In the genomic region with DNA sequence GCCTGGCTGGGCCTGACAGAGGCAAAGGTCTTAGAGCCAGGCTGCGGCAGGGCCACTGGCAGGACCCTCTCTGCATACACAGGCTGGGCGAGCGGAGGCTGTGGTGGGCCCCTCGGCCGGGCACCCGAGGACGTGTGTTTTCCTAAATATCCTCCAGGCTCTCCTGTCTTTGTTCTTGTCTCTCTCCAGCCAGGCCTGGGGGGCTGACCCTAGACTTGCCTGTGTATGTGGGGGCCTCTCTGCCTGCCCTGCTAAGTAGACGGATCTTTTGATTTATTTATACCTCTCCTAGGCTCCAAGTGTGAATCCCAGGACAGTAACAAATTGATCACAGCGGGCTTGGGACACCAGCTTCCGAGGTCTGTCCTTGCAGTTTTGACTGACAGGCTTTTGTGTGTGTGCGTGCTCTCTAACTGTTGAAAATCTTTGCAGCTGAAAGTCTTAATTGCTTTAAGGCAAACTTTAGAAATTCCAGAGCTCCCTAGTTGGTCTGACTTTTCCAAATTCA, we compare ENCODE assay signal across 8 cellular contexts. TPM values are rescaled to one million over a fixed set of nuclear protein-coding genes. Genes with fewer than 3 reads are reported as not detected.
DNase-seq lines count a peak whose midpoint lies in the region; ATAC-seq and TF ChIP-seq lines count a peak whose summit lies in the region.

No MANE protein-coding gene starts in this region.

- H3K4me1 Mint-ChIP-seq in activated CD4-positive, alpha-beta T cell treated with anti-CD3 and anti-CD28 coated beads for 36 hours = peaks cover 36% of the 10 kb centered on the region
- H3K4me1 Mint-ChIP-seq in activated naive CD8-positive, alpha-beta T cell treated with anti-CD3 and anti-CD28 coated beads, Interleukin-2, amount 10 ng/mL, durations not matched to agents 7 days and 5 days = peaks cover 34% of the 10 kb centered on the region

- H3K36me3 ChIP-seq in iPS-20b (ENCODE audit: insufficient read depth, low read depth, low read length) (no peaks in the 10 kb centered on the region), stomach (no peaks in the 10 kb centered on the region)

- H3K27ac Mint-ChIP-seq in activated CD4-positive, alpha-beta T cell treated with anti-CD3 and anti-CD28 coated beads for 36 hours = peak overlapping the region; percentile 80
- peak overlapping the region; percentile 80 for H3K27ac Mint-ChIP-seq in activated naive CD8-positive, alpha-beta T cell treated with anti-CD3 and anti-CD28 coated beads, Interleukin-2, amount 10 ng/mL, durations not matched to agents 7 days and 5 days

- H3K27ac ChIP-seq in iPS-20b (ENCODE audit: low read length) = no peak overlapping the region
- H3K27ac ChIP-seq in stomach = peak overlapping the region; percentile 86 to 96 (median 89)

- H3K36me3 Mint-ChIP-seq in activated CD4-positive, alpha-beta T cell treated with anti-CD3 and anti-CD28 coated beads for 36 hours (ENCODE audit: low read depth) = peaks cover 2% of the 10 kb centered on the region
- peaks cover 3% of the 10 kb centered on the region for H3K36me3 Mint-ChIP-seq in activated naive CD8-positive, alpha-beta T cell treated with anti-CD3 and anti-CD28 coated beads, Interleukin-2, amount 10 ng/mL, durations not matched to agents 7 days and 5 days

- intact Hi-C loops in activated CD4-positive, alpha-beta T cell treated with anti-CD3 and anti-CD28 coated beads for 36 hours (cut with DNase I, micrococcal nuclease) = no loop called here
- intact Hi-C loops in stomach (cut with DNase I; ENCODE audit: low total_unique reads) = no loop called here

- peaks cover 54% of the 10 kb centered on the region for H3K27me3 Mint-ChIP-seq in activated CD4-positive, alpha-beta T cell treated with anti-CD3 and anti-CD28 coated beads for 36 hours
- H3K27me3 Mint-ChIP-seq in activated naive CD8-positive, alpha-beta T cell treated with anti-CD3 and anti-CD28 coated beads, Interleukin-2, amount 10 ng/mL, durations not matched to agents 7 days and 5 days = peaks cover 40% of the 10 kb centered on the region

- H3K27me3 ChIP-seq in iPS-20b (ENCODE audit: insufficient read depth, low read length) = no peaks in the 10 kb centered on the region
- no peaks in the 10 kb centered on the region for H3K27me3 ChIP-seq in stomach

- no peak for DNase-seq in activated CD4-positive, alpha-beta T cell treated with anti-CD3 and anti-CD28 coated beads for 36 hours
- no peak for DNase-seq in activated CD4-positive, alpha-beta T cell treated with anti-CD3 and anti-CD28 coated beads, Interleukin-2, amount 50 U/mL, for 48 hours
- no peak for DNase-seq in activated naive CD8-positive, alpha-beta T cell treated with anti-CD3 and anti-CD28 coated beads, Interleukin-2, amount 10 ng/mL, durations not matched to agents 7 days and 5 days
- DNase-seq in stomach (no peak), NCI-H1417 treated with DMSO at 0.1 percent for 48 hours (lab: John Stamatoyannopoulos, UW) (no peak), NCI-H2107 treated with DMSO at 0.1 percent for 48 hours (lab: John Stamatoyannopoulos, UW; ENCODE audit: unreplicated experiment) (no peak), NOMO-1 (lab: John Stamatoyannopoulos, UW; ENCODE audit: unreplicated experiment in 2 of 2) (no peak)

- POLR2A ChIA-PET in activated CD4-positive, alpha-beta T cell treated with anti-CD3 and anti-CD28 coated beads for 36 hours (lab: Charles Lee) = no interaction called here
- POLR2A ChIA-PET in activated naive CD8-positive, alpha-beta T cell treated with anti-CD3 and anti-CD28 coated beads, Interleukin-2, amount 10 ng/mL, durations not matched to agents 7 days and 5 days (lab: Charles Lee) = interaction anchor here (0.9 kb wide), 1 partner anchor 29 kb away, joined by 3 read pairs; no protein-coding TSS in a partner anchor

- no peak for TF ChIP-seq CTCF in stomach (IDR thresholded peaks at IDR 0.05)

- H3K4me3 Mint-ChIP-seq in activated CD4-positive, alpha-beta T cell treated with anti-CD3 and anti-CD28 coated beads for 36 hours = peak overlapping the region; percentile 79
- peak overlapping the region; percentile 86 for H3K4me3 Mint-ChIP-seq in activated naive CD8-positive, alpha-beta T cell treated with anti-CD3 and anti-CD28 coated beads, Interleukin-2, amount 10 ng/mL, durations not matched to agents 7 days and 5 days

- WGBS in stomach, 5 donors = 9 to 16% (median 13%) methylated on average over 10 to 11 of the region's 11 CpGs

- no peak for ATAC-seq in activated CD4-positive, alpha-beta T cell treated with anti-CD3 and anti-CD28 coated beads for 36 hours
- no peak for ATAC-seq in activated naive CD8-positive, alpha-beta T cell treated with anti-CD3 and anti-CD28 coated beads, Interleukin-2, amount 10 ng/mL, durations not matched to agents 7 days and 5 days (ENCODE audit: low read depth)

- peak overlapping the region; percentile 62; the same call in 1 of the 2 replicates for H3K9ac ChIP-seq in iPS-20b (ENCODE audit: low read depth, low read length)

- no peak for TF ChIP-seq POLR2A in stomach (IDR thresholded peaks at IDR 0.05)

- CTCF ChIA-PET in activated CD4-positive, alpha-beta T cell treated with anti-CD3 and anti-CD28 coated beads for 36 hours (lab: Charles Lee) = interaction anchor here (0.8 kb wide), 1 partner anchor 41 kb away, joined by 4 read pairs; no protein-coding TSS in a partner anchor

- TF ChIP-seq EP300 in stomach (IDR thresholded peaks at IDR 0.05) = no peak

- no peaks in the 10 kb centered on the region for H3K9me3 Mint-ChIP-seq in activated CD4-positive, alpha-beta T cell treated with anti-CD3 and anti-CD28 coated beads for 36 hours (ENCODE audit: low read depth)
- H3K9me3 Mint-ChIP-seq in activated naive CD8-positive, alpha-beta T cell treated with anti-CD3 and anti-CD28 coated beads, Interleukin-2, amount 10 ng/mL, durations not matched to agents 7 days and 5 days = no peaks in the 10 kb centered on the region

- H3K9me3 ChIP-seq in iPS-20b (ENCODE audit: insufficient read depth, low read depth, low read length) (no peaks in the 10 kb centered on the region), stomach (no peaks in the 10 kb centered on the region)

- H3K4me3 ChIP-seq in iPS-20b (ENCODE audit: low read length) (peak overlapping the region; percentile 85), stomach (peak overlapping the region; percentile 69 to 81 (median 72))

- H3K4me1 ChIP-seq in iPS-20b (ENCODE audit: insufficient read depth, low read length) = peaks cover 26% of the 10 kb centered on the region
- peaks cover 45 to 65% (median 55%) of the 10 kb centered on the region in 4 donors for H3K4me1 ChIP-seq in stomach

RNA-seq across cellular contexts. Expression of a gene that starts 1.1 kb away (rescaled TPM):
- total RNA-seq in activated CD4-positive, alpha-beta T cell treated with anti-CD3 and anti-CD28 coated beads for 36 hours = 10 to 100 TPM in 1 of 2 experiments, 1 to 10 TPM in 1; 6.4 to 10.1 TPM
- total RNA-seq in activated naive CD8-positive, alpha-beta T cell treated with anti-CD3 and anti-CD28 coated beads, Interleukin-2, amount 10 ng/mL, durations not matched to agents 7 days and 5 days = 10 to 100 TPM in 1 of 2 experiments, 1 to 10 TPM in 1; 8.1 to 10.9 TPM
- 10 to 100 TPM; 24.5 to 76.8 (median 35.6) TPM for total RNA-seq in stomach
- 10 to 100 TPM in 2 of 3 donors, 1 to 10 TPM in 1; 6.0 to 18.9 (median 18.3) TPM for polyA plus RNA-seq in stomach
